1 cellular context compared by ENCODE assay signal in genomic region chr5:109688999-109689739, GRCh38.
A peak's percentile ranks its signal among the peaks of the same experiment; 100 is the strongest.
TF ChIP-seq lines count a peak whose summit lies in the region.

No MANE protein-coding gene starts in this region.

TF ChIP-seq in K562, 482 proteins besides CTCF, POLR2A, EP300 and RAD21 (continued from another document and continues in another):
- no peak for TF ChIP-seq CTCFL (IDR thresholded peaks at IDR 0.05; ENCODE audit: borderline replicate concordance, insufficient read depth, low read depth, low read length, poor library complexity, severe bottlenecking)
- TF ChIP-seq ETS1 (conservative IDR thresholded peaks at IDR 0.05; ENCODE audit: control insufficient read depth, low read depth, low read length): peak; percentile 20; the same call in 1 of the 2 replicates
- TF ChIP-seq ZNF695 (CRISPR knock-in tag; IDR thresholded peaks at IDR 0.05): peak; percentile 41; the same call in 1 of the 2 replicates
- no peak for TF ChIP-seq POLR2AphosphoS2 (IDR thresholded peaks at IDR 0.05; ENCODE audit: low read length)
- TF ChIP-seq, protein P1, sequence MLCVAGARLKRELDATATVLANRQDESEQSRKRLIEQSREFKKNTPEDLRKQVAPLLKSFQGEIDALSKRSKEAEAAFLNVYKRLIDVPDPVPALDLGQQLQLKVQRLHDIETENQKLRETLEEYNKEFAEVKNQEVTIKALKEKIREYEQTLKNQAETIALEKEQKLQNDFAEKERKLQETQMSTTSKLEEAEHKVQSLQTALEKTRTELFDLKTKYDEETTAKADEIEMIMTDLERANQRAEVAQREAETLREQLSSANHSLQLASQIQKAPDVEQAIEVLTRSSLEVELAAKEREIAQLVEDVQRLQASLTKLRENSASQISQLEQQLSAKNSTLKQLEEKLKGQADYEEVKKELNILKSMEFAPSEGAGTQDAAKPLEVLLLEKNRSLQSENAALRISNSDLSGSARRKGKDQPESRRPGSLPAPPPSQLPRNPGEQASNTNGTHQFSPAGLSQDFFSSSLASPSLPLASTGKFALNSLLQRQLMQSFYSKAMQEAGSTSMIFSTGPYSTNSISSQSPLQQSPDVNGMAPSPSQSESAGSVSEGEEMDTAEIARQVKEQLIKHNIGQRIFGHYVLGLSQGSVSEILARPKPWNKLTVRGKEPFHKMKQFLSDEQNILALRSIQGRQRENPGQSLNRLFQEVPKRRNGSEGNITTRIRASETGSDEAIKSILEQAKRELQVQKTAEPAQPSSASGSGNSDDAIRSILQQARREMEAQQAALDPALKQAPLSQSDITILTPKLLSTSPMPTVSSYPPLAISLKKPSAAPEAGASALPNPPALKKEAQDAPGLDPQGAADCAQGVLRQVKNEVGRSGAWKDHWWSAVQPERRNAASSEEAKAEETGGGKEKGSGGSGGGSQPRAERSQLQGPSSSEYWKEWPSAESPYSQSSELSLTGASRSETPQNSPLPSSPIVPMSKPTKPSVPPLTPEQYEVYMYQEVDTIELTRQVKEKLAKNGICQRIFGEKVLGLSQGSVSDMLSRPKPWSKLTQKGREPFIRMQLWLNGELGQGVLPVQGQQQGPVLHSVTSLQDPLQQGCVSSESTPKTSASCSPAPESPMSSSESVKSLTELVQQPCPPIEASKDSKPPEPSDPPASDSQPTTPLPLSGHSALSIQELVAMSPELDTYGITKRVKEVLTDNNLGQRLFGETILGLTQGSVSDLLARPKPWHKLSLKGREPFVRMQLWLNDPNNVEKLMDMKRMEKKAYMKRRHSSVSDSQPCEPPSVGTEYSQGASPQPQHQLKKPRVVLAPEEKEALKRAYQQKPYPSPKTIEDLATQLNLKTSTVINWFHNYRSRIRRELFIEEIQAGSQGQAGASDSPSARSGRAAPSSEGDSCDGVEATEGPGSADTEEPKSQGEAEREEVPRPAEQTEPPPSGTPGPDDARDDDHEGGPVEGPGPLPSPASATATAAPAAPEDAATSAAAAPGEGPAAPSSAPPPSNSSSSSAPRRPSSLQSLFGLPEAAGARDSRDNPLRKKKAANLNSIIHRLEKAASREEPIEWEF (CRISPR knock-in tag; IDR thresholded peaks at IDR 0.05): no peak
- TF ChIP-seq, protein P2, sequence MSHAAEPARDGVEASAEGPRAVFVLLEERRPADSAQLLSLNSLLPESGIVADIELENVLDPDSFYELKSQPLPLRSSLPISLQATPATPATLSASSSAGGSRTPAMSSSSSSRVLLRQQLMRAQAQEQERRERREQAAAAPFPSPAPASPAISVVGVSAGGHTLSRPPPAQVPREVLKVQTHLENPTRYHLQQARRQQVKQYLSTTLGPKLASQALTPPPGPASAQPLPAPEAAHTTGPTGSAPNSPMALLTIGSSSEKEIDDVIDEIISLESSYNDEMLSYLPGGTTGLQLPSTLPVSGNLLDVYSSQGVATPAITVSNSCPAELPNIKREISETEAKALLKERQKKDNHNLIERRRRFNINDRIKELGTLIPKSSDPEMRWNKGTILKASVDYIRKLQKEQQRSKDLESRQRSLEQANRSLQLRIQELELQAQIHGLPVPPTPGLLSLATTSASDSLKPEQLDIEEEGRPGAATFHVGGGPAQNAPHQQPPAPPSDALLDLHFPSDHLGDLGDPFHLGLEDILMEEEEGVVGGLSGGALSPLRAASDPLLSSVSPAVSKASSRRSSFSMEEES (CRISPR knock-in tag; IDR thresholded peaks at IDR 0.05): 0 out of 2 replicates have a peak, but pooled peaks have one; percentile 6
- peak; percentile 64 for TF ChIP-seq SAP30 (IDR thresholded peaks at IDR 0.05; ENCODE audit: borderline replicate concordance, insufficient read depth, low read depth, low read length, poor library complexity, severe bottlenecking)
- peak; percentile 41; the same call in 1 of the 2 replicates for TF ChIP-seq CREB1 (IDR thresholded peaks at IDR 0.05)
- TF ChIP-seq CREB1 (CRISPR knock-in tag; IDR thresholded peaks at IDR 0.05): peak; percentile 39; the same call in 1 of the 2 replicates
- TF ChIP-seq ZNF764 (CRISPR knock-in tag; IDR thresholded peaks at IDR 0.05; ENCODE audit: low read depth): no peak
- TF ChIP-seq, protein P3, sequence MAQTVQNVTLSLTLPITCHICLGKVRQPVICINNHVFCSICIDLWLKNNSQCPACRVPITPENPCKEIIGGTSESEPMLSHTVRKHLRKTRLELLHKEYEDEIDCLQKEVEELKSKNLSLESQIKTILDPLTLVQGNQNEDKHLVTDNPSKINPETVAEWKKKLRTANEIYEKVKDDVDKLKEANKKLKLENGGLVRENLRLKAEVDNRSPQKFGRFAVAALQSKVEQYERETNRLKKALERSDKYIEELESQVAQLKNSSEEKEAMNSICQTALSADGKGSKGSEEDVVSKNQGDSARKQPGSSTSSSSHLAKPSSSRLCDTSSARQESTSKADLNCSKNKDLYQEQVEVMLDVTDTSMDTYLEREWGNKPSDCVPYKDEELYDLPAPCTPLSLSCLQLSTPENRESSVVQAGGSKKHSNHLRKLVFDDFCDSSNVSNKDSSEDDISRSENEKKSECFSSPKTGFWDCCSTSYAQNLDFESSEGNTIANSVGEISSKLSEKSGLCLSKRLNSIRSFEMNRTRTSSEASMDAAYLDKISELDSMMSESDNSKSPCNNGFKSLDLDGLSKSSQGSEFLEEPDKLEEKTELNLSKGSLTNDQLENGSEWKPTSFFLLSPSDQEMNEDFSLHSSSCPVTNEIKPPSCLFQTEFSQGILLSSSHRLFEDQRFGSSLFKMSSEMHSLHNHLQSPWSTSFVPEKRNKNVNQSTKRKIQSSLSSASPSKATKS (CRISPR knock-in tag; IDR thresholded peaks at IDR 0.05): 0 out of 2 replicates have a peak, but pooled peaks have one; percentile 20
- TF ChIP-seq POLR2H (tag; IDR thresholded peaks at IDR 0.05; ENCODE audit: low read depth): peak; percentile 91
- peak in 1 of 2 experiments; percentile 65 for TF ChIP-seq E2F6 (IDR thresholded peaks at IDR 0.05; ENCODE audit: borderline replicate concordance in 1 of 2, extremely low read depth in 1 of 2, insufficient read depth in 1 of 2, insufficient read length in 1 of 2, low read depth in 1 of 2, low read length in 1 of 2, poor library complexity in 1 of 2, severe bottlenecking in 1 of 2)
- TF ChIP-seq ZNF644 (tag; IDR thresholded peaks at IDR 0.05; ENCODE audit: low read depth): 0 out of 2 replicates have a peak, but pooled peaks have one; percentile 35
- peak; percentile 13 for TF ChIP-seq FOS (IDR thresholded peaks at IDR 0.05; ENCODE audit: extremely low read depth, insufficient read length)
- TF ChIP-seq TEAD4 (IDR thresholded peaks at IDR 0.05; ENCODE audit: low read length): no peak
- TF ChIP-seq TEAD4 (CRISPR knock-in tag; IDR thresholded peaks at IDR 0.05; ENCODE audit: borderline replicate concordance): no peak
- 0 out of 2 replicates have a peak, but pooled peaks have one; percentile 31 for TF ChIP-seq PRMT5 (CRISPR knock-in tag; IDR thresholded peaks at IDR 0.05)
- TF ChIP-seq, protein P4, sequence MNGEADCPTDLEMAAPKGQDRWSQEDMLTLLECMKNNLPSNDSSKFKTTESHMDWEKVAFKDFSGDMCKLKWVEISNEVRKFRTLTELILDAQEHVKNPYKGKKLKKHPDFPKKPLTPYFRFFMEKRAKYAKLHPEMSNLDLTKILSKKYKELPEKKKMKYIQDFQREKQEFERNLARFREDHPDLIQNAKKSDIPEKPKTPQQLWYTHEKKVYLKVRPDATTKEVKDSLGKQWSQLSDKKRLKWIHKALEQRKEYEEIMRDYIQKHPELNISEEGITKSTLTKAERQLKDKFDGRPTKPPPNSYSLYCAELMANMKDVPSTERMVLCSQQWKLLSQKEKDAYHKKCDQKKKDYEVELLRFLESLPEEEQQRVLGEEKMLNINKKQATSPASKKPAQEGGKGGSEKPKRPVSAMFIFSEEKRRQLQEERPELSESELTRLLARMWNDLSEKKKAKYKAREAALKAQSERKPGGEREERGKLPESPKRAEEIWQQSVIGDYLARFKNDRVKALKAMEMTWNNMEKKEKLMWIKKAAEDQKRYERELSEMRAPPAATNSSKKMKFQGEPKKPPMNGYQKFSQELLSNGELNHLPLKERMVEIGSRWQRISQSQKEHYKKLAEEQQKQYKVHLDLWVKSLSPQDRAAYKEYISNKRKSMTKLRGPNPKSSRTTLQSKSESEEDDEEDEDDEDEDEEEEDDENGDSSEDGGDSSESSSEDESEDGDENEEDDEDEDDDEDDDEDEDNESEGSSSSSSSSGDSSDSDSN (IDR thresholded peaks at IDR 0.05; ENCODE audit: borderline replicate concordance in 1 of 2, low read depth in 2 of 2, low read length in 2 of 2): peak in 1 of 2 experiments; percentile 46; a peak in 1 of 4 replicates
- TF ChIP-seq ZFP36 (IDR thresholded peaks at IDR 0.05; ENCODE audit: low read depth, low read length, partially characterized antibody): peak; percentile 32
- peak; percentile 85 to 87 for TF ChIP-seq NRF1 (conservative IDR thresholded peaks at IDR 0.05 in 1 of 2, IDR thresholded peaks at IDR 0.05 in 1 of 2)
- peak; percentile 42; the same call in 1 of the 2 replicates for TF ChIP-seq ZNF589 (CRISPR knock-in tag; IDR thresholded peaks at IDR 0.05; ENCODE audit: low read depth)
- TF ChIP-seq, protein P5, sequence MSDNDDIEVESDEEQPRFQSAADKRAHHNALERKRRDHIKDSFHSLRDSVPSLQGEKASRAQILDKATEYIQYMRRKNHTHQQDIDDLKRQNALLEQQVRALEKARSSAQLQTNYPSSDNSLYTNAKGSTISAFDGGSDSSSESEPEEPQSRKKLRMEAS (CRISPR knock-in tag; IDR thresholded peaks at IDR 0.05): peak; percentile 58; the same call in 1 of the 2 replicates
- no peak for TF ChIP-seq SMARCB1 (IDR thresholded peaks at IDR 0.05; ENCODE audit: insufficient read length, low read depth)
- TF ChIP-seq NR2C2 (CRISPR knock-in tag; IDR thresholded peaks at IDR 0.05): no peak
- TF ChIP-seq NR2C2 (tag; IDR thresholded peaks at IDR 0.05): peak; percentile 75
- TF ChIP-seq FOXA3 (CRISPR knock-in tag; conservative IDR thresholded peaks at IDR 0.05 in 1 of 2, IDR thresholded peaks at IDR 0.05 in 1 of 2): peak; percentile 65 to 88
- TF ChIP-seq, protein P6, sequence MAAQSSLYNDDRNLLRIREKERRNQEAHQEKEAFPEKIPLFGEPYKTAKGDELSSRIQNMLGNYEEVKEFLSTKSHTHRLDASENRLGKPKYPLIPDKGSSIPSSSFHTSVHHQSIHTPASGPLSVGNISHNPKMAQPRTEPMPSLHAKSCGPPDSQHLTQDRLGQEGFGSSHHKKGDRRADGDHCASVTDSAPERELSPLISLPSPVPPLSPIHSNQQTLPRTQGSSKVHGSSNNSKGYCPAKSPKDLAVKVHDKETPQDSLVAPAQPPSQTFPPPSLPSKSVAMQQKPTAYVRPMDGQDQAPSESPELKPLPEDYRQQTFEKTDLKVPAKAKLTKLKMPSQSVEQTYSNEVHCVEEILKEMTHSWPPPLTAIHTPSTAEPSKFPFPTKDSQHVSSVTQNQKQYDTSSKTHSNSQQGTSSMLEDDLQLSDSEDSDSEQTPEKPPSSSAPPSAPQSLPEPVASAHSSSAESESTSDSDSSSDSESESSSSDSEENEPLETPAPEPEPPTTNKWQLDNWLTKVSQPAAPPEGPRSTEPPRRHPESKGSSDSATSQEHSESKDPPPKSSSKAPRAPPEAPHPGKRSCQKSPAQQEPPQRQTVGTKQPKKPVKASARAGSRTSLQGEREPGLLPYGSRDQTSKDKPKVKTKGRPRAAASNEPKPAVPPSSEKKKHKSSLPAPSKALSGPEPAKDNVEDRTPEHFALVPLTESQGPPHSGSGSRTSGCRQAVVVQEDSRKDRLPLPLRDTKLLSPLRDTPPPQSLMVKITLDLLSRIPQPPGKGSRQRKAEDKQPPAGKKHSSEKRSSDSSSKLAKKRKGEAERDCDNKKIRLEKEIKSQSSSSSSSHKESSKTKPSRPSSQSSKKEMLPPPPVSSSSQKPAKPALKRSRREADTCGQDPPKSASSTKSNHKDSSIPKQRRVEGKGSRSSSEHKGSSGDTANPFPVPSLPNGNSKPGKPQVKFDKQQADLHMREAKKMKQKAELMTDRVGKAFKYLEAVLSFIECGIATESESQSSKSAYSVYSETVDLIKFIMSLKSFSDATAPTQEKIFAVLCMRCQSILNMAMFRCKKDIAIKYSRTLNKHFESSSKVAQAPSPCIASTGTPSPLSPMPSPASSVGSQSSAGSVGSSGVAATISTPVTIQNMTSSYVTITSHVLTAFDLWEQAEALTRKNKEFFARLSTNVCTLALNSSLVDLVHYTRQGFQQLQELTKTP (IDR thresholded peaks at IDR 0.05; ENCODE audit: low read depth in 1 of 2, partially characterized antibody in 2 of 2): peak in 1 of 2 experiments; percentile 16
- peak; percentile 71; the same call in 1 of the 2 replicates for TF ChIP-seq SMAD4 (CRISPR knock-in tag; conservative IDR thresholded peaks at IDR 0.05)
- TF ChIP-seq HES1 (IDR thresholded peaks at IDR 0.05; ENCODE audit: low read depth): 0 out of 2 replicates have a peak, but pooled peaks have one; percentile 16
